Comparison of ENCODE assay signal across 19 cellular contexts in the genomic region with DNA sequence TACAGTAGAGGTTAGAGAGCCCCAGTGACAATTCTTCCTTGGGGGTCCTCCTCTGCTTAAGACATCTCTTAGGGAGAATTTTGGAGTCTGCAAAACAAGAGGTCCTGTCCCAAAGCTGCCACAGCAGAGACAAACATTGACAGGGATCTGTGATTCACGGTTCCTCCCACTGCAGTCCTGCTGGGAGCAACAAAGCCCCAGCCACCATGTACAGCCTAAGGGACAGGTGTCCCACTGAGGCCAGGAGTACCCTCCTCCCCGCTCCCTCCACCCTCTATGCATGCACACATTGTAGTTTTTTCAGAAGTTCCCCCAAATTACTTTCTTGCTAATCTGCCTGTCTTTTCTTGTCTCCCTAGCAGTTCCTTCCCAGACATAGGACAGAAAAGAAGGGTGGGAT. TPM values are rescaled to one million over a fixed set of nuclear protein-coding genes. Genes with fewer than 3 reads are reported as not detected.
DNase-seq lines count a peak whose midpoint lies in the region; ATAC-seq, FAIRE-seq and TF ChIP-seq lines count a peak whose summit lies in the region.
"Had no signal": no experiment of that assay in that cellular context is flagged by ENCODE, and none has a peak within 500 bp of the region (broad histone marks: within the 10 kb centered on the region; RNA-seq: fewer than 3 reads in every experiment).

No MANE protein-coding gene starts in this region.

- H3K27me3 ChIP-seq in HUES48 (ENCODE audit: control insufficient read depth, insufficient read depth, low read length) (no peaks in the 10 kb centered on the region), H1 (replicated peaks in 1 of 4; ENCODE audit: control insufficient read depth in 3 of 4, extremely low read depth in 1 of 4, insufficient read depth in 3 of 4, low read length in 3 of 4) (no peaks in the 10 kb centered on the region), mesendoderm (ENCODE audit: insufficient read depth, low read length, poor library complexity) (no peaks in the 10 kb centered on the region)

- no peak overlapping the region for H2AFZ ChIP-seq in H1 (ENCODE audit: low read length)

- H3K4me3 Mint-ChIP-seq in stimulated activated memory B cell treated with anti-CD40 and anti-IgM and Interleukin-4, amounts not matched to agents 10 μg/mL and 1 μg/mL and 100 μg/mL, for 72 hours, result no peak overlapping the region
- no peak overlapping the region for H3K4me3 Mint-ChIP-seq in activated T-helper 2 cell treated with anti-CD3 and anti-CD28 coated beads, Interferon-gamma antibody, Interleukin-2, Interleukin-4, amounts not matched to agents 10 μg/mL and 5 μg/mL and 100 μg/mL, durations not matched to agents 14 hours and 24 hours and 36 hours (ENCODE audit: low read depth)
- H3K4me3 Mint-ChIP-seq: CD14-positive monocyte; CD8-positive, alpha-beta T cell had no signal

- H2BK15ac ChIP-seq in H1 (ENCODE audit: low read length) (no peak overlapping the region), mesendoderm (replicated peaks; ENCODE audit: low read depth) (no peak overlapping the region)

- no peak for FAIRE-seq in H1 (lab: Jason Lieb, UNC)
- FAIRE-seq: D721Med, GM18507 had no signal

- no peak overlapping the region for H2BK20ac ChIP-seq in H1 (ENCODE audit: low read length)

- no peaks in the 10 kb centered on the region for H3K36me3 Mint-ChIP-seq in stimulated activated memory B cell treated with anti-CD40 and anti-IgM and Interleukin-4, amounts not matched to agents 10 μg/mL and 1 μg/mL and 100 μg/mL, for 72 hours
- no peaks in the 10 kb centered on the region for H3K36me3 Mint-ChIP-seq in activated T-helper 2 cell treated with anti-CD3 and anti-CD28 coated beads, Interferon-gamma antibody, Interleukin-2, Interleukin-4, amounts not matched to agents 10 μg/mL and 5 μg/mL and 100 μg/mL, durations not matched to agents 14 hours and 24 hours and 36 hours (ENCODE audit: low read depth)
- H3K36me3 Mint-ChIP-seq: CD14-positive monocyte; CD8-positive, alpha-beta T cell had no signal

- H3K4me1 ChIP-seq in HUES48 (ENCODE audit: control insufficient read depth, insufficient read depth, low read length) (peaks cover 16% of the 10 kb centered on the region), H1 (replicated peaks in 1 of 4; ENCODE audit: control insufficient read depth in 3 of 4, insufficient read depth in 4 of 4, low read length in 3 of 4) (peaks cover 4 to 9% (median 5%) of the 10 kb centered on the region in 4 experiments; a peak in 5 of 7 replicates), mesendoderm (ENCODE audit: control insufficient read depth, low read depth, low read length) (peaks cover 11% of the 10 kb centered on the region)

- no peak overlapping the region for H3K4me2 ChIP-seq in H1 (ENCODE audit: insufficient read depth in 1 of 2, low read depth in 2 of 2, low read length in 2 of 2)
- no peak overlapping the region for H3K4me2 ChIP-seq in mesendoderm (ENCODE audit: low read length)

- H3K27ac ChIP-seq in HUES48 (ENCODE audit: low read depth, low read length) (peak overlapping the region; percentile 15), H1 (ENCODE audit: low read depth, low read length) (no peak overlapping the region), mesendoderm (ENCODE audit: low read depth, low read length) (no peak overlapping the region)
- H3K27ac ChIP-seq: HL-60 had no signal

- no peak overlapping the region for H4K8ac ChIP-seq in H1 (ENCODE audit: extremely low read depth, insufficient read depth, low read length)
- H4K8ac ChIP-seq in mesendoderm (ENCODE audit: low read depth, low read length), result no peak overlapping the region

- CTCF ChIA-PET in H1 (lab: Charles Lee; ENCODE audit: partially characterized antibody), result no interaction called here

- no peaks in the 10 kb centered on the region for H3K79me2 ChIP-seq in H1 (ENCODE audit: control insufficient read depth in 1 of 2, insufficient read depth in 2 of 2, low read length in 2 of 2)
- no peaks in the 10 kb centered on the region for H3K79me2 ChIP-seq in mesendoderm (ENCODE audit: control insufficient read depth, insufficient read depth, low read length)

- no peak overlapping the region for H3K9ac ChIP-seq in HUES48 (ENCODE audit: low read depth, low read length)
- no peak overlapping the region for H3K9ac ChIP-seq in H1 (replicated peaks in 1 of 4; ENCODE audit: extremely low read depth in 1 of 4, low read depth in 3 of 4, low read length in 3 of 4)
- no peak overlapping the region for H3K9ac ChIP-seq in mesendoderm (ENCODE audit: low read length)

- H3K27ac Mint-ChIP-seq in stimulated activated memory B cell treated with anti-CD40 and anti-IgM and Interleukin-4, amounts not matched to agents 10 μg/mL and 1 μg/mL and 100 μg/mL, for 72 hours, result no peak overlapping the region
- no peak overlapping the region for H3K27ac Mint-ChIP-seq in activated T-helper 2 cell treated with anti-CD3 and anti-CD28 coated beads, Interferon-gamma antibody, Interleukin-2, Interleukin-4, amounts not matched to agents 10 μg/mL and 5 μg/mL and 100 μg/mL, durations not matched to agents 14 hours and 24 hours and 36 hours
- H3K27ac Mint-ChIP-seq: CD14-positive monocyte; CD8-positive, alpha-beta T cell had no signal

- H4K20me1 ChIP-seq in H1 (replicated peaks in 1 of 2; ENCODE audit: control insufficient read depth in 1 of 2, insufficient read depth in 2 of 2, low read length in 2 of 2), result no peaks in the 10 kb centered on the region

- H3K4me3 ChIP-seq in HUES48 (ENCODE audit: low read depth, low read length) (no peak overlapping the region), H1 (ENCODE audit: extremely low read depth in 1 of 4, insufficient read depth in 2 of 4, low read depth in 3 of 4, low read length in 4 of 4) (no peak overlapping the region), mesendoderm (ENCODE audit: low read length) (no peak overlapping the region)

- H2BK5ac ChIP-seq in H1 (ENCODE audit: low read depth, low read length), result no peak overlapping the region
- H2BK5ac ChIP-seq in mesendoderm (ENCODE audit: low read length), result no peak overlapping the region

- TF ChIP-seq POLR2A in H1 (IDR thresholded peaks at IDR 0.05; ENCODE audit: control extremely low read depth in 1 of 2, low read depth in 2 of 2, low read length in 2 of 2), result no peak

- no peak overlapping the region for H3K56ac ChIP-seq in H1 (replicated peaks; ENCODE audit: insufficient read length, low read depth, low read length)
- no peak overlapping the region for H3K56ac ChIP-seq in mesendoderm (ENCODE audit: low read length)

- no peaks in the 10 kb centered on the region for H3K9me3 ChIP-seq in HUES48 (ENCODE audit: control insufficient read depth, insufficient read depth, low read length)
- H3K9me3 ChIP-seq in H1 (ENCODE audit: insufficient read depth in 2 of 2, low read depth in 1 of 2, low read length in 1 of 2), result no peaks in the 10 kb centered on the region

- POLR2A ChIA-PET in H1 (lab: Charles Lee; ENCODE audit: partially characterized antibody), result interaction anchor here (0.6 kb wide), 1 partner anchor 1231 kb away, joined by 3 read pairs; no protein-coding TSS in a partner anchor

- H3K36me3 ChIP-seq in HUES48 (ENCODE audit: control insufficient read depth, insufficient read depth, low read length), result no peaks in the 10 kb centered on the region
- no peaks in the 10 kb centered on the region for H3K36me3 ChIP-seq in H1 (ENCODE audit: control insufficient read depth in 2 of 4, insufficient read depth in 4 of 4, low read length in 3 of 4)
- H3K36me3 ChIP-seq in mesendoderm (ENCODE audit: control insufficient read depth, insufficient read depth, low read length), result no peaks in the 10 kb centered on the region

- peak; percentile 57 for ATAC-seq in stimulated activated memory B cell treated with anti-CD40 and anti-IgM and Interleukin-4, amounts not matched to agents 10 μg/mL and 1 μg/mL and 100 μg/mL, for 72 hours
- ATAC-seq in GM18868 (IDR thresholded peaks at IDR 0.05; ENCODE audit: unreplicated experiment), result no peak
- no peak for ATAC-seq in GM19463 (IDR thresholded peaks at IDR 0.05; ENCODE audit: unreplicated experiment)
- ATAC-seq: CD8-positive, alpha-beta T cell; HCT116 had no signal

- H3K18ac ChIP-seq in H1 (ENCODE audit: extremely low read depth, low read length) (no peak overlapping the region), mesendoderm (ENCODE audit: low read length) (no peak overlapping the region)

- H2AK5ac ChIP-seq in H1 (ENCODE audit: low read depth, low read length) (no peak overlapping the region), mesendoderm (ENCODE audit: low read length) (no peak overlapping the region)

- H3K9me3 Mint-ChIP-seq in stimulated activated memory B cell treated with anti-CD40 and anti-IgM and Interleukin-4, amounts not matched to agents 10 μg/mL and 1 μg/mL and 100 μg/mL, for 72 hours, result no peaks in the 10 kb centered on the region
- no peaks in the 10 kb centered on the region for H3K9me3 Mint-ChIP-seq in activated T-helper 2 cell treated with anti-CD3 and anti-CD28 coated beads, Interferon-gamma antibody, Interleukin-2, Interleukin-4, amounts not matched to agents 10 μg/mL and 5 μg/mL and 100 μg/mL, durations not matched to agents 14 hours and 24 hours and 36 hours
- H3K9me3 Mint-ChIP-seq: CD8-positive, alpha-beta T cell had no signal

- H3K79me1 ChIP-seq in H1 (ENCODE audit: low read depth, low read length) (no peaks in the 10 kb centered on the region), mesendoderm (ENCODE audit: low read length) (no peaks in the 10 kb centered on the region)

- WGBS in H1 (ENCODE audit: extremely low coverage in 1 of 2, insufficient coverage in 1 of 2, insufficient read length in 1 of 2, insufficient replicate concordance in 2 of 2, low coverage in 1 of 2, low lambda C conversion rate in 2 of 2, missing lambda C conversion rate in 1 of 2), 2 experiments, result 34% methylated on average over 2 of the region's 2 CpGs; no CpG with 5 or more reads in 1 of the 2 experiments
- no CpG with 5 or more reads among the region's 2 CpGs for WGBS in mesendoderm (ENCODE audit: extremely low coverage, insufficient coverage, low lambda C conversion rate)

- H3K4ac ChIP-seq in H1 (replicated peaks; ENCODE audit: insufficient read length, low read depth, low read length), result no peak overlapping the region
- H3K4ac ChIP-seq in mesendoderm (ENCODE audit: low read depth, low read length), result no peak overlapping the region

- TF ChIP-seq EP300 in H1 (IDR thresholded peaks at IDR 0.05; ENCODE audit: borderline replicate concordance in 1 of 2, low read depth in 2 of 2, low read length in 2 of 2), result no peak

- TF ChIP-seq RAD21 in H1 (IDR thresholded peaks at IDR 0.05 in 1 of 2, conservative IDR thresholded peaks at IDR 0.05 in 1 of 2; ENCODE audit: low read depth in 2 of 2, low read length in 2 of 2), result no peak

- no peak for TF ChIP-seq CTCF in H1 (IDR thresholded peaks at IDR 0.05; ENCODE audit: control extremely low read depth in 1 of 3, insufficient read depth in 1 of 3, low read depth in 1 of 3, low read length in 3 of 3)

- H3K4me1 Mint-ChIP-seq in stimulated activated memory B cell treated with anti-CD40 and anti-IgM and Interleukin-4, amounts not matched to agents 10 μg/mL and 1 μg/mL and 100 μg/mL, for 72 hours, result no peaks in the 10 kb centered on the region
- no peaks in the 10 kb centered on the region for H3K4me1 Mint-ChIP-seq in activated T-helper 2 cell treated with anti-CD3 and anti-CD28 coated beads, Interferon-gamma antibody, Interleukin-2, Interleukin-4, amounts not matched to agents 10 μg/mL and 5 μg/mL and 100 μg/mL, durations not matched to agents 14 hours and 24 hours and 36 hours (ENCODE audit: low read depth)
- H3K4me1 Mint-ChIP-seq: CD14-positive monocyte had no signal

- intact Hi-C loops in activated T-helper 2 cell treated with anti-CD3 and anti-CD28 coated beads, Interferon-gamma antibody, Interleukin-2, Interleukin-4, amounts not matched to agents 10 μg/mL and 5 μg/mL and 100 μg/mL, durations not matched to agents 14 hours and 24 hours and 36 hours (cut with micrococcal nuclease), result no loop called here

- no peak overlapping the region for H2BK12ac ChIP-seq in H1 (ENCODE audit: low read depth, low read length)

- no peak for DNase-seq in H1 (ENCODE audit: low read depth in 1 of 2, low spot score in 2 of 2)
- peak; percentile 45 for DNase-seq in mesendoderm
- no peak for DNase-seq in A172 (ENCODE audit: low spot score)
- DNase-seq in activated T-helper 2 cell treated with anti-CD3 and anti-CD28 coated beads, Interferon-gamma antibody, Interleukin-2, Interleukin-4, amounts not matched to agents 10 μg/mL and 5 μg/mL and 100 μg/mL, durations not matched to agents 14 hours and 24 hours and 36 hours (ENCODE audit: low spot score), result no peak
- DNase-seq: CD8-positive, alpha-beta T cell; COR-L47; DMS153; DND-41; GF-D8; KBM-7 had no signal

- no peaks in the 10 kb centered on the region for H3K23me2 ChIP-seq in H1 (ENCODE audit: low read depth, low read length)

- no peak overlapping the region for H3K14ac ChIP-seq in H1 (ENCODE audit: insufficient read length)

- H3K23ac ChIP-seq in H1 (ENCODE audit: insufficient read length) (no peak overlapping the region), mesendoderm (ENCODE audit: low read length) (no peak overlapping the region)

- H2BK120ac ChIP-seq in H1 (replicated peaks; ENCODE audit: low read depth, low read length), result no peak overlapping the region
- no peak overlapping the region for H2BK120ac ChIP-seq in mesendoderm (ENCODE audit: low read depth, low read length)

- no peak overlapping the region for H4K5ac ChIP-seq in H1 (ENCODE audit: insufficient read length, low read depth, low read length)
- no peak overlapping the region for H4K5ac ChIP-seq in mesendoderm (ENCODE audit: low read length)

- H4K91ac ChIP-seq in H1 (replicated peaks; ENCODE audit: insufficient read length, low read length), result no peak overlapping the region

- H3K27me3 Mint-ChIP-seq in stimulated activated memory B cell treated with anti-CD40 and anti-IgM and Interleukin-4, amounts not matched to agents 10 μg/mL and 1 μg/mL and 100 μg/mL, for 72 hours, result peaks cover 15% of the 10 kb centered on the region
- no peaks in the 10 kb centered on the region for H3K27me3 Mint-ChIP-seq in activated T-helper 2 cell treated with anti-CD3 and anti-CD28 coated beads, Interferon-gamma antibody, Interleukin-2, Interleukin-4, amounts not matched to agents 10 μg/mL and 5 μg/mL and 100 μg/mL, durations not matched to agents 14 hours and 24 hours and 36 hours (ENCODE audit: low read depth)

RNA-seq across cellular contexts. Expression of a gene that starts 13.7 kb away (rescaled TPM):
- total RNA-seq in H1 (2021; fragmentation: NEBNext Ultra II Directional; extraction: Animal tissue kit (Norgen Biotek cat#: 25700)), result 22.4 and 26.1 TPM in 2 replicates
- polyA plus RNA-seq in H1 (2011; rRNA removed), result 6.8 and 14.0 TPM in 2 replicates
- 8.2 TPM for polyA plus RNA-seq in H1 (2011; cell fraction: cytosol; rRNA removed)
- 12.6 TPM for polyA plus RNA-seq in H1 (2011; cell fraction: nucleus; rRNA removed)
- polyA plus RNA-seq in H1 (2012, experiment 1 of 2), result 23.0 to 26.0 TPM (median 23.9 TPM) in 4 replicates
- polyA plus RNA-seq in H1 (2012, experiment 2 of 2), result 3.5 TPM
- 11.0 TPM for polyA plus RNA-seq in H1 (2013, experiment 1 of 2)
- polyA plus RNA-seq in H1 (2013, experiment 2 of 2), result 9.9 TPM
- polyA minus RNA-seq in H1 (2011; rRNA and poly(A)+ RNA removed), result 71.4 and 91.0 TPM in 2 replicates
- 25.5 TPM for polyA minus RNA-seq in H1 (2011; cell fraction: cytosol; rRNA and poly(A)+ RNA removed)
- polyA minus RNA-seq in H1 (2011; cell fraction: nucleus; rRNA and poly(A)+ RNA removed), result 36.5 TPM
- 3.9 TPM for polyA plus RNA-seq in mesendoderm (2013, experiment 1 of 2)
- 3.8 TPM for polyA plus RNA-seq in mesendoderm (2013, experiment 2 of 2)
- 4.1 and 77.2 TPM in 2 replicates for total RNA-seq in A172 (2014; rRNA removed; shearing (Covaris generic))
- total RNA-seq in activated T-helper 2 cell treated with anti-CD3 and anti-CD28 coated beads, Interferon-gamma antibody, Interleukin-2, Interleukin-4, amounts not matched to agents 10 μg/mL and 5 μg/mL and 100 μg/mL, durations not matched to agents 14 hours and 24 hours and 36 hours, result 0.05 TPM in 1 of 2 replicates, not detected in the other
